19 cellular contexts compared by ENCODE assay signal in the genomic region with DNA sequence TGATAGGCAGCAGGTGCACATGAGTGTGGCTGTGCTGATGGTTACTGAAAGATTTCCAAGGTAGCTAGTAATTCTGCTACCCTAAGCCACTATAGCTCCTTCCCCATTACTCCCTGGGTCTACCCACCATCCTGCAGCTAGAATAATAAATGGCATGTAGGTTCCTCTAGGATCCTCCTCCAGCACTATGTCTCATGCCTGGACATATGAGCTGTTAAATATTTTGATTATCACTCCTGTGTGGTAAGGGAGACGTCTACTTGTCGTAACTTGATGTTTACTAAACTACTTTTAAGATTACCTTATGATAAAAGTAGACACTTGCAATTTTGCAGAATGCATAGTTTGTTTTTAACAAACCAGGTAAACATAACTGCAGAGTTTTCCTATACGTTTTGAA.
"Had no signal": no experiment of that assay in that cellular context is flagged by ENCODE, and none has a peak within 500 bp of the region (broad histone marks: within the 10 kb centered on the region; RNA-seq: fewer than 3 reads in every experiment).

No MANE protein-coding gene starts in this region.

- H3K27ac Mint-ChIP-seq: activated naive CD8-positive, alpha-beta T cell had no signal

- H3K36me3 ChIP-seq: gastroesophageal sphincter, heart left ventricle, neutrophil, pancreas, right lobe of liver, stomach, WERI-Rb-1 had no signal

- H3K4me2 ChIP-seq: smooth muscle cell had no signal

- H3K4me3 Mint-ChIP-seq: activated naive CD8-positive, alpha-beta T cell; naive thymus-derived CD8-positive, alpha-beta T cell; type B pancreatic cell had no signal

- DNase-seq: activated CD4-positive, alpha-beta T cell treated with anti-CD3 and anti-CD28 coated beads, Interleukin-2, amount 50 U/mL, for 4 hours; activated gamma-delta T cell; amygdala; dorsolateral prefrontal cortex; erythroblast; heart left ventricle; kidney glomerular epithelial cell; mesenchymal stem cell; naive thymus-derived CD8-positive, alpha-beta T cell; pancreas; right lobe of liver; stimulated activated CD4-positive, alpha-beta T cell treated with anti-CD3 and anti-CD28 coated beads, Interleukin-4, amount 100 ng/mL, for 1 hour; stomach; WERI-Rb-1 had no signal

- H3K27me3 ChIP-seq: dorsolateral prefrontal cortex, gastroesophageal sphincter, heart left ventricle, neutrophil, pancreas, right lobe of liver, stomach had no signal

- H3K4me3 ChIP-seq: dorsolateral prefrontal cortex, gastroesophageal sphincter, heart left ventricle, pancreas, right lobe of liver, smooth muscle cell, stomach had no signal

- H3K9me3 ChIP-seq: gastroesophageal sphincter, heart left ventricle, neutrophil, pancreas, right lobe of liver, stomach had no signal

- H3K27ac ChIP-seq: dorsolateral prefrontal cortex, gastroesophageal sphincter, heart left ventricle, pancreas, right lobe of liver, stomach, WERI-Rb-1 had no signal

- H3K27me3 Mint-ChIP-seq: activated naive CD8-positive, alpha-beta T cell; naive thymus-derived CD8-positive, alpha-beta T cell; type B pancreatic cell had no signal

- ATAC-seq: gastroesophageal sphincter; heart left ventricle; naive thymus-derived CD8-positive, alpha-beta T cell; pancreas; right lobe of liver had no signal
